In genomic region chr21:42579456-42580075, GRCh38 we compare ENCODE assay signal across 11 cellular contexts.
"Had no signal": no experiment of that assay in that cellular context is flagged by ENCODE, and none has a peak within 500 bp of the region (broad histone marks: within the 10 kb centered on the region; RNA-seq: fewer than 3 reads in every experiment).

No MANE protein-coding gene starts in this region.

- DNase-seq: activated CD4-positive, alpha-beta memory T cell treated with anti-CD3 and anti-CD28 coated beads for 36 hours; activated naive CD4-positive, alpha-beta T cell treated with anti-CD3 and anti-CD28 coated beads, Interleukin-2, amount 10 ng/mL, durations not matched to agents 7 days and 5 days; amygdala; dermis blood vessel endothelial cell; endodermal cell; erythroblast; hypothalamus; nephron progenitor cell had no signal

- H3K27ac ChIP-seq: skin epidermis had no signal

- H3K27me3 Mint-ChIP-seq: activated CD4-positive, alpha-beta memory T cell treated with anti-CD3 and anti-CD28 coated beads for 36 hours; activated naive CD4-positive, alpha-beta T cell treated with anti-CD3 and anti-CD28 coated beads, Interleukin-2, amount 10 ng/mL, durations not matched to agents 7 days and 5 days; memory B cell had no signal

- H3K4me3 Mint-ChIP-seq: activated CD4-positive, alpha-beta memory T cell treated with anti-CD3 and anti-CD28 coated beads for 36 hours; activated naive CD4-positive, alpha-beta T cell treated with anti-CD3 and anti-CD28 coated beads, Interleukin-2, amount 10 ng/mL, durations not matched to agents 7 days and 5 days; activated T-helper 1 cell treated with anti-CD3 and anti-CD28 coated beads, Interleukin-12 subunit alpha, Interleukin-12 subunit beta, Interleukin-2, Interleukin-4 antibody, amounts not matched to agents 30 ng/mL and 10 ng/mL and 1 ng/mL, durations not matched to agents 14 hours and 24 hours and 36 hours; endodermal cell; memory B cell; nephron progenitor cell had no signal

- H3K4me1 Mint-ChIP-seq: activated naive CD4-positive, alpha-beta T cell treated with anti-CD3 and anti-CD28 coated beads, Interleukin-2, amount 10 ng/mL, durations not matched to agents 7 days and 5 days; memory B cell had no signal

- H3K4me3 ChIP-seq: skin epidermis had no signal

- H3K27ac Mint-ChIP-seq: activated CD4-positive, alpha-beta memory T cell treated with anti-CD3 and anti-CD28 coated beads for 36 hours; activated naive CD4-positive, alpha-beta T cell treated with anti-CD3 and anti-CD28 coated beads, Interleukin-2, amount 10 ng/mL, durations not matched to agents 7 days and 5 days; activated T-helper 1 cell treated with anti-CD3 and anti-CD28 coated beads, Interleukin-12 subunit alpha, Interleukin-12 subunit beta, Interleukin-2, Interleukin-4 antibody, amounts not matched to agents 30 ng/mL and 10 ng/mL and 1 ng/mL, durations not matched to agents 14 hours and 24 hours and 36 hours; endodermal cell; memory B cell; nephron progenitor cell had no signal
